12 cellular contexts compared by ENCODE assay signal in the genomic region with DNA sequence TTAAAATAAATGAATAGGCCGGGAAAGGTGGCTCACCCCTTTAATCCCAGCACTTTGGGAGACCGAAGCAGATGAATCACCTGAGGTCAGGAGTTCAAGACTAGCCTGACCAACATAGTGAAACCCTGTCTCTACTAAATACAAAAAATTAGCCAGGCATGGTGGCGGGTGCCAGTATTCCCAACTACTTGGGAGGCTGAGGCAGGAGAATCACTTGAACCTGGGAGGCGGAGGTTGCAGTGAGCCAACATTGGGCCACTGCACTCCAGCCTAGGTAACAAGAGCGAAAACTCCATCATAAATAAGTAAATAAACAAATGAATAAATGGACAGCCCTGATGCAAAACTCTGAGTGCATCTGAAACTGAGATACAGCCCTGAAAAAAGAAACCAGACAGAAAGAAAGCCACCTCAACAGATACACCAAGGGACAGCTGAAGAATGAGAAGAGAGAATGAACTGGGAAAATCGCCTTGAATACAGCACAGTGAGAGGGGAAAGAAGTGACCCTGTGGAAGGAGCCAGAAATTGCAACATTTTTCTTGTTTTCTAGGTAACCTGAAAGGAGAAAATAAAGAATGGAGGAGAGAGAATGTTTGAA.
DNase-seq lines count a peak whose midpoint lies in the region; ATAC-seq and TF ChIP-seq lines count a peak whose summit lies in the region.
"Had no signal": no experiment of that assay in that cellular context is flagged by ENCODE, and none has a peak within 500 bp of the region (broad histone marks: within the 10 kb centered on the region; RNA-seq: fewer than 3 reads in every experiment).

No MANE protein-coding gene starts in this region.

- TF ChIP-seq POLR2A in uterus (IDR thresholded peaks at IDR 0.05) (no peak), ovary (IDR thresholded peaks at IDR 0.05) (no peak)

- H3K4me3 ChIP-seq in uterus (no peak overlapping the region), ovary (no peak overlapping the region)

- H3K27me3 ChIP-seq in CD4-positive, alpha-beta T cell (ENCODE audit: control insufficient read depth, insufficient read depth, low read length) = no peaks in the 10 kb centered on the region
- no peaks in the 10 kb centered on the region for H3K27me3 ChIP-seq in uterus
- no peaks in the 10 kb centered on the region for H3K27me3 ChIP-seq in ovary
- H3K27me3 ChIP-seq: BE2C had no signal

- H3K4me3 Mint-ChIP-seq in CD4-positive, alpha-beta T cell = peak overlapping the region; percentile 30
- H3K4me3 Mint-ChIP-seq: nephron had no signal

- H3K36me3 ChIP-seq in uterus (no peaks in the 10 kb centered on the region), ovary (no peaks in the 10 kb centered on the region)
- H3K36me3 ChIP-seq: BE2C had no signal

- 92 to 94% (median 93%) methylated on average over 6 of the region's 6 CpGs for WGBS in ovary, 3 donors

- no peak for ATAC-seq in CD4-positive, alpha-beta T cell (ENCODE audit: poor library complexity)
- ATAC-seq in GM18907 (IDR thresholded peaks at IDR 0.05; ENCODE audit: unreplicated experiment) (peak; percentile 78), HG02610 (IDR thresholded peaks at IDR 0.05; ENCODE audit: unreplicated experiment) (peak; percentile 67), HG03469 (IDR thresholded peaks at IDR 0.05; ENCODE audit: unreplicated experiment) (peak; percentile 46)

- no peaks in the 10 kb centered on the region for H3K4me1 ChIP-seq in uterus
- no peaks in the 10 kb centered on the region for H3K4me1 ChIP-seq in ovary (ENCODE audit: insufficient read depth)
- H3K4me1 ChIP-seq: BE2C had no signal

- no peaks in the 10 kb centered on the region for H3K9me3 Mint-ChIP-seq in CD4-positive, alpha-beta T cell

- H3K27me3 Mint-ChIP-seq in CD4-positive, alpha-beta T cell = no peaks in the 10 kb centered on the region

- peaks cover 26% of the 10 kb centered on the region for H3K36me3 Mint-ChIP-seq in CD4-positive, alpha-beta T cell (ENCODE audit: low read depth)

- H3K4me1 Mint-ChIP-seq in CD4-positive, alpha-beta T cell (ENCODE audit: low read depth) = peaks cover 79% of the 10 kb centered on the region
- H3K4me1 Mint-ChIP-seq: nephron had no signal

- TF ChIP-seq EP300 in ovary (IDR thresholded peaks at IDR 0.05) = no peak

- H3K27ac ChIP-seq in CD4-positive, alpha-beta T cell (ENCODE audit: low read depth, low read length) = no peak overlapping the region
- no peak overlapping the region for H3K27ac ChIP-seq in uterus
- no peak overlapping the region for H3K27ac ChIP-seq in ovary

- no peaks in the 10 kb centered on the region for H3K9me3 ChIP-seq in CD4-positive, alpha-beta T cell (ENCODE audit: control insufficient read depth, low read length)
- H3K9me3 ChIP-seq in uterus (no peaks in the 10 kb centered on the region), ovary (no peaks in the 10 kb centered on the region)
- H3K9me3 ChIP-seq: BE2C had no signal

- POLR2A ChIA-PET in CD4-positive, alpha-beta T cell (lab: Charles Lee) = interaction anchor here (2.3 kb wide), 1 partner anchor 10 kb away, joined by 7 read pairs; no protein-coding TSS in a partner anchor

- no peak for DNase-seq in CD4-positive, alpha-beta T cell
- DNase-seq in uterus (no peak), ovary (no peak), kidney glomerular epithelial cell (lab: John Stamatoyannopoulos, UW) (no peak), dermis blood vessel endothelial cell (no peak)
- DNase-seq: activated CD4-positive, alpha-beta T cell treated with anti-CD3 and anti-CD28 coated beads, Interleukin-2, amount 50 U/mL, for 4 hours; BE2C; stimulated activated CD4-positive, alpha-beta T cell treated with anti-CD3 and anti-CD28 coated beads, Interleukin-4, amount 100 ng/mL, for 4 hours had no signal

- intact Hi-C loops in CD4-positive, alpha-beta T cell (cut with DNase I, micrococcal nuclease) = no loop called here
- intact Hi-C loops in uterus (cut with DNase I; ENCODE audit: low total_unique reads) (loop anchor here (5.0 kb wide), 1 partner anchor 121 kb away; no protein-coding TSS in a partner anchor), ovary (cut with DNase I) (no loop called here)

- no peak for TF ChIP-seq CTCF in CD4-positive, alpha-beta T cell (IDR thresholded peaks at IDR 0.05)
- TF ChIP-seq CTCF in uterus (IDR thresholded peaks at IDR 0.05) (no peak), ovary (IDR thresholded peaks at IDR 0.05) (no peak)

- peak overlapping the region; percentile 68 for H3K27ac Mint-ChIP-seq in CD4-positive, alpha-beta T cell
- H3K27ac Mint-ChIP-seq: nephron had no signal

- CTCF ChIA-PET in CD4-positive, alpha-beta T cell (lab: Charles Lee) = no interaction called here
